ENCODE assay signal across 38 cellular contexts in the genomic region with DNA sequence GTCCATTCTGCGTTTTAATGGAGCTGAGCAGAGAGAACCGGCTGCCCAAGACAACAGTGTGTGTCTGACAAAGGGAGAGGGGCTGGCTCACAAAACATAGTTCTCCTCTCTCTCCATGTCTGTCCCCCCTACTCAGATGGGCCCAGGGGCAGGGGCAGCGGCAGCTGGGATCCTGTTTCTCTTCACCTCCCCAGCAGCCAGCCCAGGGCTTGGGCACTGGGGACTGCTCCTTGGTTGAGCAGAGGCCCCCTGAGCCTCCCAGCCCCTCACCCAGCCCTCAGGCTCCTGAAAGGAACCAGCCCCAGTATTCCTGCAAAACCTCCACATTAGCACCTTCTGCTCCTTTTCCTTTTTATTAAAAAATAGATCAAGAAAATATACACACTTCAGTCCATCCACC.
"Had no signal": no experiment of that assay in that cellular context is flagged by ENCODE, and none has a peak within 500 bp of the region (broad histone marks: within the 10 kb centered on the region; RNA-seq: fewer than 3 reads in every experiment).

No MANE protein-coding gene starts in this region.

- H3K4me3 Mint-ChIP-seq: activated naive CD4-positive, alpha-beta T cell treated with anti-CD3 and anti-CD28 coated beads for 36 hours; activated naive CD4-positive, alpha-beta T cell treated with anti-CD3 and anti-CD28 coated beads, Interleukin-2, amount 10 ng/mL, durations not matched to agents 7 days and 5 days; activated naive CD4-positive, alpha-beta T cell treated with anti-CD3 and anti-CD28 coated beads, Interleukin-2, amount 50 U/mL, for 24 hours; activated naive CD8-positive, alpha-beta T cell; activated naive CD8-positive, alpha-beta T cell treated with anti-CD3 and anti-CD28 coated beads for 36 hours; activated naive CD8-positive, alpha-beta T cell treated with anti-CD3 and anti-CD28 coated beads, Interleukin-2, amount 10 ng/mL, durations not matched to agents 7 days and 5 days; activated naive CD8-positive, alpha-beta T cell treated with anti-CD3 and anti-CD28 coated beads, Interleukin-2, amount 50 U/mL, for 24 hours; activated T-cell treated with anti-CD3 and anti-CD28 coated beads, Interleukin-2, amount 50 U/mL, for 24 hours; activated T-cell treated with anti-CD3 and anti-CD28 coated beads, Interleukin-2, amount 50 U/mL, for 4 hours; activated T-cell treated with anti-CD3 and anti-CD28 coated beads, Interleukin-2, amount 50 U/mL, for 72 hours; activated T-helper 1 cell treated with anti-CD3 and anti-CD28 coated beads, Interleukin-12 subunit alpha, Interleukin-12 subunit beta, Interleukin-2, Interleukin-4 antibody, amounts not matched to agents 30 ng/mL and 10 ng/mL and 1 ng/mL, durations not matched to agents 14 hours and 24 hours and 36 hours; activated T-helper 17 cell treated with anti-CD3 and anti-CD28 coated beads, Interleukin-2, amount 50 U/mL, for 72 hours; brain; central memory CD8-positive, alpha-beta T cell had no signal

- H3K4me3 ChIP-seq: adrenal gland, ascending aorta, body of pancreas, breast epithelium, cardiac muscle cell had no signal

- H3K9me3 Mint-ChIP-seq: activated naive CD4-positive, alpha-beta T cell treated with anti-CD3 and anti-CD28 coated beads for 36 hours; activated naive CD4-positive, alpha-beta T cell treated with anti-CD3 and anti-CD28 coated beads, Interleukin-2, amount 10 ng/mL, durations not matched to agents 7 days and 5 days; activated naive CD4-positive, alpha-beta T cell treated with anti-CD3 and anti-CD28 coated beads, Interleukin-2, amount 50 U/mL, for 24 hours; activated naive CD4-positive, alpha-beta T cell treated with anti-CD3 and anti-CD28 coated beads, Interleukin-2, amount 50 U/mL, for 72 hours; activated naive CD8-positive, alpha-beta T cell treated with anti-CD3 and anti-CD28 coated beads for 36 hours; activated naive CD8-positive, alpha-beta T cell treated with anti-CD3 and anti-CD28 coated beads, Interleukin-2, amount 10 ng/mL, durations not matched to agents 7 days and 5 days; activated naive CD8-positive, alpha-beta T cell treated with anti-CD3 and anti-CD28 coated beads, Interleukin-2, amount 50 U/mL, for 24 hours; activated T-cell treated with anti-CD3 and anti-CD28 coated beads, Interleukin-2, amount 50 U/mL, for 24 hours; activated T-cell treated with anti-CD3 and anti-CD28 coated beads, Interleukin-2, amount 50 U/mL, for 4 hours; activated T-cell treated with anti-CD3 and anti-CD28 coated beads, Interleukin-2, amount 50 U/mL, for 72 hours; activated T-helper 1 cell treated with anti-CD3 and anti-CD28 coated beads, Interleukin-12 subunit alpha, Interleukin-12 subunit beta, Interleukin-2, Interleukin-4 antibody, amounts not matched to agents 30 ng/mL and 10 ng/mL and 1 ng/mL, durations not matched to agents 14 hours and 24 hours and 36 hours; activated T-helper 17 cell treated with anti-CD3 and anti-CD28 coated beads, Interleukin-2, amount 50 U/mL, for 72 hours; activated T-helper 2 cell treated with anti-CD3 and anti-CD28 coated beads, Interferon-gamma antibody, Interleukin-2, Interleukin-4, amounts not matched to agents 10 μg/mL and 5 μg/mL and 100 μg/mL, durations not matched to agents 14 hours and 24 hours and 36 hours; brain; central memory CD8-positive, alpha-beta T cell had no signal

- H3K27ac ChIP-seq: adrenal gland, ascending aorta, body of pancreas, brain microvascular endothelial cell, breast epithelium, cardiac muscle cell had no signal

- DNase-seq: activated effector memory CD4-positive, alpha-beta T cell treated with anti-CD3 and anti-CD28 coated beads, Interleukin-2, amount 50 U/mL, for 16 hours; activated effector memory CD4-positive, alpha-beta T cell treated with Interleukin-2 at 50 U/mL for 16 hours; activated gamma-delta T cell; activated gamma-delta T cell treated with Interleukin-2 at 50 U/mL for 16 hours; activated naive CD4-positive, alpha-beta T cell; activated naive CD4-positive, alpha-beta T cell treated with anti-CD3 and anti-CD28 coated beads for 36 hours; activated naive CD4-positive, alpha-beta T cell treated with anti-CD3 and anti-CD28 coated beads, Interleukin-2, amount 10 ng/mL, durations not matched to agents 7 days and 5 days; activated naive CD4-positive, alpha-beta T cell treated with anti-CD3 and anti-CD28 coated beads, Interleukin-2, amount 50 U/mL, for 16 hours; activated naive CD4-positive, alpha-beta T cell treated with Interleukin-2 at 50 U/mL for 16 hours; activated naive CD8-positive, alpha-beta T cell treated with anti-CD3 and anti-CD28 coated beads for 36 hours; activated naive CD8-positive, alpha-beta T cell treated with anti-CD3 and anti-CD28 coated beads, Interleukin-2, amount 10 ng/mL, durations not matched to agents 7 days and 5 days; activated naive CD8-positive, alpha-beta T cell treated with anti-CD3 and anti-CD28 coated beads, Interleukin-2, amount 50 U/mL, for 24 hours; activated T-cell treated with anti-CD3 and anti-CD28 coated beads for 4 hours; activated T-cell treated with anti-CD3 and anti-CD28 coated beads, Interleukin-2, amount 50 U/mL, for 1 hour; activated T-cell treated with anti-CD3 and anti-CD28 coated beads, Interleukin-2, amount 50 U/mL, for 24 hours; activated T-cell treated with anti-CD3 and anti-CD28 coated beads, Interleukin-2, amount 50 U/mL, for 4 hours; activated T-cell treated with anti-CD3 and anti-CD28 coated beads, Interleukin-2, amount 50 U/mL, for 48 hours; activated T-cell treated with anti-CD3 and anti-CD28 coated beads, Interleukin-2, amount 50 U/mL, for 72 hours; amniotic stem cell; amygdala; anterior cingulate cortex; aorta; body of pancreas; brain microvascular endothelial cell; central memory CD4-positive, alpha-beta T cell; cerebellar nuclear complex had no signal

- H3K36me3 ChIP-seq: breast epithelium, cardiac muscle cell had no signal

- H3K36me3 Mint-ChIP-seq: activated naive CD4-positive, alpha-beta T cell treated with anti-CD3 and anti-CD28 coated beads, Interleukin-2, amount 50 U/mL, for 72 hours had no signal

- H3K9me3 ChIP-seq: adrenal gland, ascending aorta, body of pancreas, breast epithelium had no signal

- H3K4me1 ChIP-seq: adrenal gland, breast epithelium had no signal

- H3K27ac Mint-ChIP-seq: activated naive CD4-positive, alpha-beta T cell treated with anti-CD3 and anti-CD28 coated beads for 36 hours; activated naive CD4-positive, alpha-beta T cell treated with anti-CD3 and anti-CD28 coated beads, Interleukin-2, amount 10 ng/mL, durations not matched to agents 7 days and 5 days; activated naive CD4-positive, alpha-beta T cell treated with anti-CD3 and anti-CD28 coated beads, Interleukin-2, amount 50 U/mL, for 24 hours; activated naive CD8-positive, alpha-beta T cell; activated naive CD8-positive, alpha-beta T cell treated with anti-CD3 and anti-CD28 coated beads for 36 hours; activated naive CD8-positive, alpha-beta T cell treated with anti-CD3 and anti-CD28 coated beads, Interleukin-2, amount 10 ng/mL, durations not matched to agents 7 days and 5 days; activated naive CD8-positive, alpha-beta T cell treated with anti-CD3 and anti-CD28 coated beads, Interleukin-2, amount 50 U/mL, for 24 hours; activated T-cell treated with anti-CD3 and anti-CD28 coated beads, Interleukin-2, amount 50 U/mL, for 24 hours; activated T-cell treated with anti-CD3 and anti-CD28 coated beads, Interleukin-2, amount 50 U/mL, for 72 hours; activated T-helper 1 cell treated with anti-CD3 and anti-CD28 coated beads, Interleukin-12 subunit alpha, Interleukin-12 subunit beta, Interleukin-2, Interleukin-4 antibody, amounts not matched to agents 30 ng/mL and 10 ng/mL and 1 ng/mL, durations not matched to agents 14 hours and 24 hours and 36 hours; activated T-helper 17 cell treated with anti-CD3 and anti-CD28 coated beads, Interleukin-2, amount 50 U/mL, for 72 hours; activated T-helper 2 cell treated with anti-CD3 and anti-CD28 coated beads, Interferon-gamma antibody, Interleukin-2, Interleukin-4, amounts not matched to agents 10 μg/mL and 5 μg/mL and 100 μg/mL, durations not matched to agents 14 hours and 24 hours and 36 hours had no signal

- H3K27me3 ChIP-seq: adrenal gland, ascending aorta, body of pancreas, brain microvascular endothelial cell, breast epithelium, cardiac muscle cell had no signal

- ATAC-seq: activated naive CD4-positive, alpha-beta T cell treated with anti-CD3 and anti-CD28 coated beads, Interleukin-2, amount 50 U/mL, for 72 hours; activated naive CD8-positive, alpha-beta T cell treated with anti-CD3 and anti-CD28 coated beads, Interleukin-2, amount 50 U/mL, for 24 hours; activated T-cell treated with anti-CD3 and anti-CD28 coated beads, Interleukin-2, amount 50 U/mL, for 4 hours; activated T-cell treated with anti-CD3 and anti-CD28 coated beads, Interleukin-2, amount 50 U/mL, for 72 hours; activated T-helper 17 cell treated with anti-CD3 and anti-CD28 coated beads, Interleukin-2, amount 50 U/mL, for 72 hours; body of pancreas had no signal
